ENCODE assay signal across 18 cellular contexts in genomic region chr3:169266351-169266750, GRCh38.
"Had no signal": no experiment of that assay in that cellular context is flagged by ENCODE, and none has a peak within 500 bp of the region (broad histone marks: within the 10 kb centered on the region; RNA-seq: fewer than 3 reads in every experiment).

No MANE protein-coding gene starts in this region.

- FAIRE-seq: RCC 7860 had no signal

- H3K9me3 ChIP-seq: breast epithelium, SJSA1 had no signal

- DNase-seq: activated CD4-positive, alpha-beta T cell treated with anti-CD3 and anti-CD28 coated beads for 4 hours; activated CD8-positive, alpha-beta memory T cell treated with anti-CD3 and anti-CD28 coated beads, Interleukin-2, amount 50 U/mL, for 4 hours; activated CD8-positive, alpha-beta T cell treated with anti-CD3 and anti-CD28 coated beads for 36 hours; activated naive CD4-positive, alpha-beta T cell treated with anti-CD3 and anti-CD28 coated beads, Interleukin-2, amount 50 U/mL, for 16 hours; activated naive CD8-positive, alpha-beta T cell treated with anti-CD3 and anti-CD28 coated beads, Interleukin-2, amount 10 ng/mL, durations not matched to agents 7 days and 5 days; activated T-cell treated with anti-CD3 and anti-CD28 coated beads, Interleukin-2, amount 50 U/mL, for 1 hour; aorta; Kasumi-1; KBM-7; NCI-H146; NCI-H187 treated with DMSO at 0.1 percent for 48 hours; NCI-H345; NCI-H510A; NCI-H69; SHP77 had no signal

- H3K4me1 ChIP-seq: breast epithelium, SJSA1 had no signal

- H3K27ac ChIP-seq: breast epithelium, SJSA1 had no signal

- H3K36me3 ChIP-seq: breast epithelium, SJSA1 had no signal

- H3K4me3 ChIP-seq: breast epithelium, SJSA1 had no signal

- H3K27me3 ChIP-seq: breast epithelium, SJSA1 had no signal
